Comparison of ENCODE assay signal across 14 cellular contexts in the genomic region with DNA sequence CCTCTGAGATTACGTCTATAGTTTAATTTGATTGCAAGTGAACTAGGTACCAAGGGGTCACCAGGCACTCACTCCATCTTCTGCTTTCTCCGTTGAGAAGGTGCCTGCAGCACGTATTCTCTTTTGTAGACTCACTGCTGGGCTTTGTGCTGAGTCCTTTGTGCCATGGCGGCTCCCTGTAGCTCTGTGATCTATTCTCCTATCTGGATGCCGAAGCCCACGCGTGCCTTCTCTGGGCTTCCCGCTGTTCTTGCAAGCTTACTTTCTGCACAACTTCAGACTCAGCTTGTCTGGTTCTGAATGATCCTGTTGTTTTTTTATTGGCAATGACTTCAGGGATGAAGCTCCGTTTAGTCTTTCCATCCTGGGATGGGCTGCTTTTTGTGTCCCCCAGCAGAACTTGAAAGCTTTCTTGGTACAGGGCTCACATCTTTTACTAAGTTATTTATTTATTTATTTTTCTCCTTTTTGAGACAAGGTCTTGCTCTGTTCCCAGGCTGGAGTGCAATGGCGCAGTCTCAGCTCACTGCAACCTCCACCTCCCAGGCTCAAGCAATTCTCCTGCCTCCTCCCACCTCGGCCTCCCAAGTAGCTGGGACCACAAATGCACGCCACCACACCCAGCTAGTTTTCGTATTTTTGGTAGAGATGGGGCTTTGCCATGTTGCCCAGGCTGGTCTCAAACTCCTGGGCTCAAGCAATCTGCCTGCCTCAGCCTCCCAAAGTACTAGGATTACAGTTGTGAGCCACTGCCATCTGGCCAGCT.
"Had no signal": no experiment of that assay in that cellular context is flagged by ENCODE, and none has a peak within 500 bp of the region (broad histone marks: within the 10 kb centered on the region; RNA-seq: fewer than 3 reads in every experiment).

No MANE protein-coding gene starts in this region.

- ATAC-seq: activated naive CD4-positive, alpha-beta T cell treated with anti-CD3 and anti-CD28 coated beads, Interleukin-2, amount 50 U/mL, for 72 hours had no signal

- H3K4me1 ChIP-seq: tibial nerve had no signal

- DNase-seq: activated CD4-positive, alpha-beta T cell treated with anti-CD3 and anti-CD28 coated beads for 1 hour; activated CD4-positive, alpha-beta T cell treated with anti-CD3 and anti-CD28 coated beads, Interleukin-2, amount 50 U/mL, for 4 hours; activated effector memory CD4-positive, alpha-beta T cell treated with Interleukin-2 at 50 U/mL for 16 hours; activated T-cell treated with anti-CD3 and anti-CD28 coated beads for 4 hours; hypothalamus; kidney glomerular epithelial cell; midbrain; stimulated activated CD4-positive, alpha-beta T cell treated with anti-CD3 and anti-CD28 coated beads, Interleukin-4, amount 100 ng/mL, for 1 hour; stimulated activated naive CD4-positive, alpha-beta T cell; T-helper 9 cell had no signal

- H3K36me3 Mint-ChIP-seq: activated naive CD4-positive, alpha-beta T cell treated with anti-CD3 and anti-CD28 coated beads, Interleukin-2, amount 50 U/mL, for 72 hours had no signal

- H3K9me3 ChIP-seq: esophagus muscularis mucosa had no signal

- H3K9me3 Mint-ChIP-seq: activated naive CD4-positive, alpha-beta T cell treated with anti-CD3 and anti-CD28 coated beads, Interleukin-2, amount 50 U/mL, for 72 hours had no signal

- H3K36me3 ChIP-seq: esophagus muscularis mucosa, tibial nerve had no signal

- H3K27ac Mint-ChIP-seq: activated naive CD4-positive, alpha-beta T cell treated with anti-CD3 and anti-CD28 coated beads, Interleukin-2, amount 50 U/mL, for 72 hours had no signal

- H3K27ac ChIP-seq: esophagus muscularis mucosa, tibial nerve had no signal

- H3K4me3 ChIP-seq: esophagus muscularis mucosa, lung, tibial nerve had no signal
